Comparison of ENCODE assay signal across 3 cellular contexts in genomic region chr22:46422896-46423295, GRCh38.
TF ChIP-seq lines count a peak whose summit lies in the region.

No MANE protein-coding gene starts in this region.

TF ChIP-seq in IMR-90, 13 proteins besides CTCF, POLR2A, EP300 and RAD21:
- no peak for TF ChIP-seq FOS (IDR thresholded peaks at IDR 0.05; ENCODE audit: low read depth, low read length)
- no peak for TF ChIP-seq RCOR1 (IDR thresholded peaks at IDR 0.05; ENCODE audit: insufficient replicate concordance, low read length)
- TF ChIP-seq RFX5 (IDR thresholded peaks at IDR 0.05; ENCODE audit: low read depth, low read length), result no peak
- no peak for TF ChIP-seq CEBPB (IDR thresholded peaks at IDR 0.05; ENCODE audit: low read depth, low read length)
- TF ChIP-seq MXI1 (IDR thresholded peaks at IDR 0.05; ENCODE audit: borderline replicate concordance, low read depth, low read length), result no peak
- TF ChIP-seq NFE2L2 (IDR thresholded peaks at IDR 0.05; ENCODE audit: low read depth, low read length), result no peak
- TF ChIP-seq SMC3 (IDR thresholded peaks at IDR 0.05; ENCODE audit: low read depth, low read length), result no peak
- TF ChIP-seq CHD1 (IDR thresholded peaks at IDR 0.05; ENCODE audit: low read depth, low read length), result no peak
- no peak for TF ChIP-seq USF2 (IDR thresholded peaks at IDR 0.05; ENCODE audit: low read depth, low read length)
- TF ChIP-seq BHLHE40 (IDR thresholded peaks at IDR 0.05; ENCODE audit: low read depth, low read length), result no peak
- no peak for TF ChIP-seq MAFK (IDR thresholded peaks at IDR 0.05; ENCODE audit: low read depth, low read length)
- no peak for TF ChIP-seq MAZ (IDR thresholded peaks at IDR 0.05; ENCODE audit: borderline replicate concordance, low read depth, low read length)
- TF ChIP-seq, protein P1, sequence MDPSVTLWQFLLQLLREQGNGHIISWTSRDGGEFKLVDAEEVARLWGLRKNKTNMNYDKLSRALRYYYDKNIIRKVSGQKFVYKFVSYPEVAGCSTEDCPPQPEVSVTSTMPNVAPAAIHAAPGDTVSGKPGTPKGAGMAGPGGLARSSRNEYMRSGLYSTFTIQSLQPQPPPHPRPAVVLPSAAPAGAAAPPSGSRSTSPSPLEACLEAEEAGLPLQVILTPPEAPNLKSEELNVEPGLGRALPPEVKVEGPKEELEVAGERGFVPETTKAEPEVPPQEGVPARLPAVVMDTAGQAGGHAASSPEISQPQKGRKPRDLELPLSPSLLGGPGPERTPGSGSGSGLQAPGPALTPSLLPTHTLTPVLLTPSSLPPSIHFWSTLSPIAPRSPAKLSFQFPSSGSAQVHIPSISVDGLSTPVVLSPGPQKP (IDR thresholded peaks at IDR 0.05; ENCODE audit: borderline replicate concordance, low read depth, low read length), result no peak
TF ChIP-seq in IMR-90: peak in this region for 0.

TF ChIP-seq in GM12878, 131 proteins besides CTCF, POLR2A, EP300 and RAD21:
- TF ChIP-seq ZNF687 (IDR thresholded peaks at IDR 0.05) (0 out of 2 replicates have a peak, but pooled peaks have one; percentile 40), SMARCA5 (IDR thresholded peaks at IDR 0.05) (no peak)

TF ChIP-seq in HepG2, 621 proteins besides CTCF, POLR2A, EP300 and RAD21:
- TF ChIP-seq SYNCRIP (IDR thresholded peaks at IDR 0.05; ENCODE audit: insufficient read depth, low read depth, low read length), result no peak
- TF ChIP-seq HNRNPL (IDR thresholded peaks at IDR 0.05; ENCODE audit: low read depth, low read length), result 0 out of 2 replicates have a peak, but pooled peaks have one; percentile 22
